Comparison of ENCODE assay signal across 8 cellular contexts in genomic region chr2:89048138-89049066, GRCh38.
A peak's percentile ranks its signal among the peaks of the same experiment; 100 is the strongest.
DNase-seq lines count a peak whose midpoint lies in the region; ATAC-seq and TF ChIP-seq lines count a peak whose summit lies in the region.
"Not testable (repeated sequence)": the region's sequence is repeated elsewhere in the genome, so short reads cannot be mapped to it uniquely, and the experiment has no call there.

No MANE protein-coding gene starts in this region.

- in situ Hi-C loops in GM13976 (cut with MboI; ENCODE audit: low sequenced_read_pairs, unreplicated experiment), result not testable (repeated sequence)

- not testable (repeated sequence) for DNase-seq in AG09309 (ENCODE audit: low read depth); GM13976 (ENCODE audit: low spot score)
- DNase-seq in NCI-H146 treated with DMSO at 0.1 percent for 48 hours (lab: John Stamatoyannopoulos, UW; ENCODE audit: unreplicated experiment), result peak; percentile 5
- DNase-seq in SK-N-DZ (ENCODE audit: low spot score), result peak; percentile 22
- peak; percentile 40 to 44 for DNase-seq in cardiac fibroblast (ENCODE audit: low read depth in 2 of 2)
- DNase-seq in iPS-NIHi11 (ENCODE audit: low spot score), result peak; percentile 40
- peak; percentile 70 for DNase-seq in pons (ENCODE audit: low spot score)

- ATAC-seq in HG02973 (IDR thresholded peaks at IDR 0.05; ENCODE audit: unreplicated experiment), result peak; percentile 59

- TF ChIP-seq CTCF in AG09309 (IDR thresholded peaks at IDR 0.05; ENCODE audit: control insufficient read depth, insufficient read depth, low read depth, low read length, missing control alignments) (peak; percentile 54), GM13976 (IDR thresholded peaks at IDR 0.05; ENCODE audit: borderline replicate concordance, control extremely low read depth, extremely low read depth, insufficient read depth, missing control alignments) (peak; percentile 21), cardiac fibroblast (IDR thresholded peaks at IDR 0.05; ENCODE audit: low read depth, low read length) (peak; percentile 27)

- not testable (repeated sequence) for H3K4me3 ChIP-seq in AG09309 (ENCODE audit: control insufficient read depth, low read depth, low read length); cardiac fibroblast (replicated peaks in 1 of 2; ENCODE audit: low read depth in 2 of 2, low read length in 2 of 2)
